Comparison of ENCODE assay signal across 23 cellular contexts in genomic region chr9:70696694-70697335, GRCh38.
"Had no signal": no experiment of that assay in that cellular context is flagged by ENCODE, and none has a peak within 500 bp of the region (broad histone marks: within the 10 kb centered on the region; RNA-seq: fewer than 3 reads in every experiment).

No MANE protein-coding gene starts in this region.

- H3K4me1 ChIP-seq: esophagus squamous epithelium, thyroid gland had no signal

- H3K4me3 Mint-ChIP-seq: dendritic cell treated with granulocyte-macrophage colony-stimulating factor and Interleukin-4, amounts not matched to agents 40 ng/mL and 50 ng/mL, for 4 days; effector memory CD8-positive, alpha-beta T cell; naive thymus-derived CD8-positive, alpha-beta T cell; neural crest cell; type B pancreatic cell had no signal

- DNase-seq: effector memory CD8-positive, alpha-beta T cell; esophagus squamous epithelium; foreskin fibroblast; head of caudate nucleus; hippocampal formation; kidney glomerular epithelial cell; mammary epithelial cell; mucosa of descending colon; naive thymus-derived CD8-positive, alpha-beta T cell; nucleus accumbens; ovary; right cardiac atrium; stimulated activated CD4-positive, alpha-beta T cell treated with anti-CD3 and anti-CD28 coated beads, Interleukin-2, amount 100 ng/mL, for 48 hours; stimulated activated naive CD4-positive, alpha-beta T cell treated with Interleukin-2 at 50 U/mL for 16 hours; thyroid gland had no signal

- FAIRE-seq: colon, islet of Langerhans, urothelium cell line had no signal

- H3K4me3 ChIP-seq: esophagus squamous epithelium, mucosa of descending colon, ovary, smooth muscle cell, thyroid gland had no signal

- H3K9me3 ChIP-seq: esophagus squamous epithelium, mucosa of descending colon, ovary, thyroid gland had no signal

- H3K27ac Mint-ChIP-seq: dendritic cell treated with granulocyte-macrophage colony-stimulating factor and Interleukin-4, amounts not matched to agents 40 ng/mL and 50 ng/mL, for 4 days; effector memory CD8-positive, alpha-beta T cell; naive thymus-derived CD8-positive, alpha-beta T cell; type B pancreatic cell had no signal

- H3K36me3 Mint-ChIP-seq: naive thymus-derived CD8-positive, alpha-beta T cell; type B pancreatic cell had no signal

- H3K27ac ChIP-seq: epithelial cell of prostate, esophagus squamous epithelium, ovary, thyroid gland had no signal

- ATAC-seq: effector memory CD8-positive, alpha-beta T cell; mucosa of descending colon; naive thymus-derived CD8-positive, alpha-beta T cell; right cardiac atrium had no signal

- H3K36me3 ChIP-seq: esophagus squamous epithelium, ovary, thyroid gland had no signal

- H3K27me3 ChIP-seq: esophagus squamous epithelium, ovary, thyroid gland had no signal

- H3K9me3 Mint-ChIP-seq: dendritic cell treated with granulocyte-macrophage colony-stimulating factor and Interleukin-4, amounts not matched to agents 40 ng/mL and 50 ng/mL, for 4 days; effector memory CD8-positive, alpha-beta T cell; type B pancreatic cell had no signal
